ENCODE assay signal across 29 cellular contexts in genomic region chr3:29370451-29371420, GRCh38.
DNase-seq lines count a peak whose midpoint lies in the region; ATAC-seq, FAIRE-seq and TF ChIP-seq lines count a peak whose summit lies in the region.
"Had no signal": no experiment of that assay in that cellular context is flagged by ENCODE, and none has a peak within 500 bp of the region (broad histone marks: within the 10 kb centered on the region; RNA-seq: fewer than 3 reads in every experiment).

No MANE protein-coding gene starts in this region.

- H3K9ac ChIP-seq in GM23248, result no peak overlapping the region
- H3K9ac ChIP-seq: BLaER1 treated with 17β-estradiol and CSF1 and Interleukin-3, amounts not matched to agents 10 nM and 100 nM; KMS-11 had no signal

- peak; percentile 64 for FAIRE-seq in RCC 7860 (lab: Jason Lieb, UNC)

- in situ Hi-C loops in GM23248 (cut with MboI) (no loop called here), GM13977 (cut with MboI; ENCODE audit: low pct_unique_long_range_greater_than_20kb, low sequenced_read_pairs, unreplicated experiment) (no loop called here)

- no peak overlapping the region for H2AFZ ChIP-seq in GM23248
- H2AFZ ChIP-seq: PC-9 had no signal

- H3K9me3 ChIP-seq in GM23248 (ENCODE audit: low read depth), result no peaks in the 10 kb centered on the region
- H3K9me3 ChIP-seq: BLaER1 treated with 17β-estradiol and CSF1 and Interleukin-3, amounts not matched to agents 10 nM and 100 nM had no signal

- peaks cover 100% of the 10 kb centered on the region for H3K79me2 ChIP-seq in GM23248 (ENCODE audit: insufficient read depth)

- WGBS in GM23248 (ENCODE audit: low coverage in 1 of 2, low lambda C conversion rate in 2 of 2, missing lambda C conversion rate in 2 of 2), 2 experiments, result 63 to 69% methylated on average over 4 of the region's 4 CpGs

- H3K4me2 ChIP-seq in GM23248 (ENCODE audit: unreplicated experiment), result no peak overlapping the region
- H3K4me2 ChIP-seq: BLaER1 treated with 17β-estradiol and CSF1 and Interleukin-3, amounts not matched to agents 10 nM and 100 nM; KMS-11; PC-9 had no signal

- peaks cover 24% of the 10 kb centered on the region for H3K4me1 ChIP-seq in GM23248 (ENCODE audit: insufficient read depth)
- peaks cover 9% of the 10 kb centered on the region for H3K4me1 ChIP-seq in foreskin keratinocyte

- peak; percentile 36 for ATAC-seq in foreskin keratinocyte
- no peak for ATAC-seq in HG03159 (IDR thresholded peaks at IDR 0.05; ENCODE audit: unreplicated experiment)
- ATAC-seq: effector memory CD8-positive, alpha-beta T cell; esophagus mucosa; HCT116 had no signal

- H3K27me3 ChIP-seq in GM23248 (replicated peaks; ENCODE audit: insufficient read depth) (no peaks in the 10 kb centered on the region), foreskin keratinocyte (no peaks in the 10 kb centered on the region)
- H3K27me3 ChIP-seq: BLaER1 treated with 17β-estradiol and CSF1 and Interleukin-3, amounts not matched to agents 10 nM and 100 nM had no signal

- TF ChIP-seq CTCF in foreskin keratinocyte (conservative IDR thresholded peaks at IDR 0.05) (no peak), RWPE1 (conservative IDR thresholded peaks at IDR 0.05; ENCODE audit: low read depth) (no peak), GM13977 (IDR thresholded peaks at IDR 0.05; ENCODE audit: extremely low read depth, insufficient read depth, missing control alignments) (no peak)

- POLR2A ChIA-PET in RWPE1 (lab: Yijun Ruan, JAX; ENCODE audit: low non-redundant PET), result no interaction called here

- peaks cover 35% of the 10 kb centered on the region for H4K20me1 ChIP-seq in GM23248 (ENCODE audit: insufficient read depth)
- H4K20me1 ChIP-seq: BLaER1 treated with 17β-estradiol and CSF1 and Interleukin-3, amounts not matched to agents 10 nM and 100 nM had no signal

- peak; percentile 17 for DNase-seq in GM23248
- peak; percentile 11 for DNase-seq in RCC 7860 (ENCODE audit: low spot score)
- peak; percentile 44 to 70 for DNase-seq in foreskin keratinocyte
- DNase-seq in renal cortical epithelial cell (ENCODE audit: low read depth), result peak; percentile 76
- DNase-seq in RWPE1 (ENCODE audit: low spot score), result no peak
- no peak for DNase-seq in GM13977 (ENCODE audit: low spot score)
- DNase-seq: activated CD4-positive, alpha-beta T cell treated with anti-CD3 and anti-CD28 coated beads, Interleukin-2, amount 10 ng/mL, durations not matched to agents 24 days and 14 days; activated T-cell treated with anti-CD3 and anti-CD28 coated beads, Interleukin-2, amount 50 U/mL, for 1 hour; DMS53; effector memory CD8-positive, alpha-beta T cell; foreskin fibroblast; kidney glomerular epithelial cell; NCI-H1436; NCI-H2107; NCI-H510A; NK-92 treated with Interleukin-12 subunit alpha and Interleukin-12 subunit beta, amount 100 ng/mL, for 24 hours; nucleus accumbens; PC-9; stimulated activated CD4-positive, alpha-beta T cell treated with anti-CD3 and anti-CD28 coated beads, Interleukin-2, amount 100 ng/mL, for 24 hours; SW 1271; T-helper 9 cell; trophoblast cell had no signal

- CTCF ChIA-PET in RWPE1 (lab: Yijun Ruan, JAX), result no interaction called here

- H3K27ac ChIP-seq in GM23248, result no peak overlapping the region
- H3K27ac ChIP-seq in foreskin keratinocyte, result no peak overlapping the region
- no peak overlapping the region for H3K27ac ChIP-seq in RWPE1
- H3K27ac ChIP-seq: BLaER1 treated with 17β-estradiol and CSF1 and Interleukin-3, amounts not matched to agents 10 nM and 100 nM; HL-60; KMS-11; PC-9; VCaP had no signal

- no peaks in the 10 kb centered on the region for H3K36me3 ChIP-seq in GM23248 (ENCODE audit: low read depth)
- H3K36me3 ChIP-seq: BLaER1 treated with 17β-estradiol and CSF1 and Interleukin-3, amounts not matched to agents 10 nM and 100 nM had no signal

- no peak overlapping the region for H3K4me3 ChIP-seq in GM23248
- H3K4me3 ChIP-seq: BLaER1 treated with 17β-estradiol and CSF1 and Interleukin-3, amounts not matched to agents 10 nM and 100 nM; PC-9 had no signal

- peaks cover 27% of the 10 kb centered on the region for H3F3A ChIP-seq in GM23248 (ENCODE audit: insufficient read depth)

- no peaks in the 10 kb centered on the region for H3K9me2 ChIP-seq in GM23248 (ENCODE audit: insufficient read depth)

Comparison
In these comparisons a context has a peak if more than half of its experiments do, and no peak if none do; other contexts are left out.
1. DNase-seq: peak in GM23248 (single experiment), RCC 7860 (single experiment), foreskin keratinocyte (2 of 2) and renal cortical epithelial cell (single experiment); none in RWPE1 (single experiment) and GM13977 (single experiment).